ENCODE assay signal across 25 cellular contexts in genomic region chrX:13520931-13521330, GRCh38. TPM values are rescaled to one million over a fixed set of nuclear protein-coding genes. Genes with fewer than 3 reads are reported as not detected.
DNase-seq lines count a peak whose midpoint lies in the region; TF ChIP-seq lines count a peak whose summit lies in the region.
"Had no signal": no experiment of that assay in that cellular context is flagged by ENCODE, and none has a peak within 500 bp of the region (broad histone marks: within the 10 kb centered on the region; RNA-seq: fewer than 3 reads in every experiment).

No MANE protein-coding gene starts in this region.

- H3K4me3 Mint-ChIP-seq in osteocyte (ENCODE audit: unreplicated experiment) = no peak overlapping the region
- H3K4me3 Mint-ChIP-seq: B cell; CD8-positive, alpha-beta T cell had no signal

- H3K36me3 Mint-ChIP-seq in osteocyte (ENCODE audit: unreplicated experiment) = no peaks in the 10 kb centered on the region
- H3K36me3 Mint-ChIP-seq: CD8-positive, alpha-beta T cell had no signal

- H3K4me1 ChIP-seq in adipocyte (ENCODE audit: control insufficient read depth, insufficient read depth, low read length) = peaks cover 38% of the 10 kb centered on the region
- H3K4me1 ChIP-seq: Caco-2, SJCRH30 had no signal

- DNase-seq in AG08395 (ENCODE audit: low spot score) = peak; percentile 22
- peak; percentile 66 for DNase-seq in adipocyte (ENCODE audit: low read depth)
- peak; percentile 18 for DNase-seq in epidermal melanocyte (ENCODE audit: insufficient read length, low spot score)
- DNase-seq in osteocyte (ENCODE audit: extremely low spot score, unreplicated experiment) = no peak
- DNase-seq in NCI-H187 treated with DMSO at 0.1 percent for 48 hours (lab: John Stamatoyannopoulos, UW) = no peak
- no peak for DNase-seq in NCI-H128 (lab: John Stamatoyannopoulos, UW; ENCODE audit: unreplicated experiment)
- no peak for DNase-seq in mucosa of gallbladder (ENCODE audit: low spot score)
- DNase-seq in ureter (ENCODE audit: low spot score) = no peak
- DNase-seq: 8988T; Caco-2; CD8-positive, alpha-beta T cell; EL; GDM1; KBM-7; MG63; NCI-H1105 treated with DMSO at 0.1 percent for 48 hours; NCI-H2029 treated with DMSO at 0.1 percent for 48 hours; NCI-H446 treated with DMSO at 0.1 percent for 48 hours; NCI-H526; SJCRH30 had no signal

- H3K36me3 ChIP-seq in adipocyte (ENCODE audit: control insufficient read depth, insufficient read depth, low read length, severe bottlenecking) = no peaks in the 10 kb centered on the region
- H3K36me3 ChIP-seq: MG63, SJCRH30 had no signal

- H3K9ac ChIP-seq in adipocyte (ENCODE audit: low read length) = no peak overlapping the region

- H3K27me3 Mint-ChIP-seq in osteocyte (ENCODE audit: unreplicated experiment) = peaks cover 9% of the 10 kb centered on the region

- H3K27me3 ChIP-seq in adipocyte (replicated peaks; ENCODE audit: control insufficient read depth, insufficient read depth, low read length) = peaks cover 15% of the 10 kb centered on the region
- H3K27me3 ChIP-seq: MG63, SJCRH30 had no signal

- TF ChIP-seq CTCF in osteocyte (IDR thresholded peaks at IDR 0.05) = no peak

- H3K9me3 Mint-ChIP-seq in osteocyte (ENCODE audit: unreplicated experiment) = no peaks in the 10 kb centered on the region
- H3K9me3 Mint-ChIP-seq: CD8-positive, alpha-beta T cell had no signal

- H3K27ac Mint-ChIP-seq in osteocyte (ENCODE audit: unreplicated experiment) = peak overlapping the region; percentile 20
- H3K27ac Mint-ChIP-seq: B cell; CD8-positive, alpha-beta T cell had no signal

- H3K4me1 Mint-ChIP-seq in osteocyte (ENCODE audit: unreplicated experiment) = peaks cover 7% of the 10 kb centered on the region
- H3K4me1 Mint-ChIP-seq: B cell had no signal

- no peak overlapping the region for H3K4me3 ChIP-seq in adipocyte (ENCODE audit: low read length)
- H3K4me3 ChIP-seq: MG63, PC-9, SJCRH30 had no signal

- no peaks in the 10 kb centered on the region for H3K9me3 ChIP-seq in adipocyte (ENCODE audit: control insufficient read depth, low read length)
- H3K9me3 ChIP-seq: Caco-2, MG63, SJCRH30 had no signal

RNA-seq across cellular contexts. Expression of gene EGFL6, which starts 48.5 kb away (rescaled TPM):
- total RNA-seq in osteocyte = not detected in 2 replicates
- 3.6 TPM for total RNA-seq in mucosa of gallbladder
- 0.78 TPM for total RNA-seq in ureter
- total RNA-seq: B cell; CD8-positive, alpha-beta T cell; LHCN-M2; PC-9; Right ventricle myocardium inferior; RPMI7951; SJCRH30 had no signal

Comparison
In these comparisons a context has a peak if more than half of its experiments do, and no peak if none do; other contexts are left out.
1. DNase-seq: peak in AG08395 (single experiment), adipocyte (single experiment) and epidermal melanocyte (single experiment); none in osteocyte (single experiment), NCI-H187 treated with DMSO at 0.1 percent for 48 hours (single experiment), NCI-H128 (single experiment), mucosa of gallbladder (single experiment) and ureter (single experiment).